Comparison of ENCODE assay signal across 16 cellular contexts in genomic region chr16:50702725-50703124, GRCh38. TPM values are rescaled to one million over a fixed set of nuclear protein-coding genes. Genes with fewer than 3 reads are reported as not detected.
A peak's percentile ranks its signal among the peaks of the same experiment; 100 is the strongest.
DNase-seq lines count a peak whose midpoint lies in the region; ATAC-seq and TF ChIP-seq lines count a peak whose summit lies in the region.
"Had no signal": no experiment of that assay in that cellular context is flagged by ENCODE, and none has a peak within 500 bp of the region (broad histone marks: within the 10 kb centered on the region; RNA-seq: fewer than 3 reads in every experiment).

No MANE protein-coding gene starts in this region.

- no peaks in the 10 kb centered on the region for H3K27me3 Mint-ChIP-seq in stimulated activated naive CD8-positive, alpha-beta T cell treated with anti-CD3 and anti-CD28 coated beads, Interleukin-15, Interleukin-2, amounts not matched to agents 100 ng/mL and 50 ng/mL, for 24 hours
- no peaks in the 10 kb centered on the region for H3K27me3 Mint-ChIP-seq in stimulated activated naive CD8-positive, alpha-beta T cell treated with anti-CD3 and anti-CD28 coated beads, Interleukin-15, amount 100 ng/mL, for 72 hours
- H3K27me3 Mint-ChIP-seq: dendritic cell treated with granulocyte-macrophage colony-stimulating factor and Interleukin-4, amounts not matched to agents 40 ng/mL and 50 ng/mL, for 4 days had no signal

- H3K27ac Mint-ChIP-seq in stimulated activated naive CD8-positive, alpha-beta T cell treated with anti-CD3 and anti-CD28 coated beads, Interleukin-15, Interleukin-2, amounts not matched to agents 100 ng/mL and 50 ng/mL, for 24 hours, result peak overlapping the region; percentile 38
- no peak overlapping the region for H3K27ac Mint-ChIP-seq in stimulated activated naive CD8-positive, alpha-beta T cell treated with anti-CD3 and anti-CD28 coated beads, Interleukin-15, amount 100 ng/mL, for 72 hours
- H3K27ac Mint-ChIP-seq: dendritic cell treated with granulocyte-macrophage colony-stimulating factor and Interleukin-4, amounts not matched to agents 40 ng/mL and 50 ng/mL, for 4 days had no signal

- H3K4me3 ChIP-seq in SJCRH30, result no peak overlapping the region
- H3K4me3 ChIP-seq in kidney epithelial cell (ENCODE audit: low read depth, low read length), result no peak overlapping the region
- H3K4me3 ChIP-seq in vagina, result no peak overlapping the region
- H3K4me3 ChIP-seq: MG63, thyroid gland had no signal

- H3K27ac ChIP-seq in SJCRH30 (peak overlapping the region; percentile 29), vagina (peak overlapping the region; percentile 9)
- H3K27ac ChIP-seq: thyroid gland had no signal

- no peak for DNase-seq in stimulated activated naive CD8-positive, alpha-beta T cell treated with anti-CD3 and anti-CD28 coated beads, Interleukin-15, amount 100 ng/mL, for 72 hours
- DNase-seq in SJCRH30, result peak; percentile 54 to 75
- peak; percentile 69 for DNase-seq in kidney epithelial cell (ENCODE audit: low read depth)
- no peak for DNase-seq in vagina (ENCODE audit: extremely low spot score in 2 of 2)
- no peak for DNase-seq in ecto neural progenitor cell (ENCODE audit: low spot score)
- no peak for DNase-seq in KG1 (lab: John Stamatoyannopoulos, UW)
- DNase-seq: amniotic stem cell; mesenchymal stem cell; MG63; PC-3; stimulated activated CD4-positive, alpha-beta T cell treated with anti-CD3 and anti-CD28 coated beads, Interleukin-15, amount 100 ng/mL, for 24 hours; thyroid gland had no signal

- TF ChIP-seq POLR2A in vagina (IDR thresholded peaks at IDR 0.05), result no peak

- peaks cover 72% of the 10 kb centered on the region for H3K4me1 Mint-ChIP-seq in stimulated activated naive CD8-positive, alpha-beta T cell treated with anti-CD3 and anti-CD28 coated beads, Interleukin-15, Interleukin-2, amounts not matched to agents 100 ng/mL and 50 ng/mL, for 24 hours (ENCODE audit: low read depth)
- peaks cover 38% of the 10 kb centered on the region for H3K4me1 Mint-ChIP-seq in stimulated activated naive CD8-positive, alpha-beta T cell treated with anti-CD3 and anti-CD28 coated beads, Interleukin-15, amount 100 ng/mL, for 72 hours

- H3K36me3 ChIP-seq in SJCRH30, result no peaks in the 10 kb centered on the region
- H3K36me3 ChIP-seq in kidney epithelial cell (ENCODE audit: control insufficient read depth, insufficient read depth, low read length), result no peaks in the 10 kb centered on the region
- H3K36me3 ChIP-seq in vagina, result no peaks in the 10 kb centered on the region
- H3K36me3 ChIP-seq: MG63, thyroid gland had no signal

- intact Hi-C loops in vagina (cut with DNase I), result no loop called here

- ATAC-seq in stimulated activated naive CD8-positive, alpha-beta T cell treated with anti-CD3 and anti-CD28 coated beads, Interleukin-15, amount 100 ng/mL, for 72 hours, result no peak
- no peak for ATAC-seq in GM21786 (IDR thresholded peaks at IDR 0.05; ENCODE audit: unreplicated experiment)
- ATAC-seq: HCT116, PC-3 had no signal

- H3K36me3 Mint-ChIP-seq in stimulated activated naive CD8-positive, alpha-beta T cell treated with anti-CD3 and anti-CD28 coated beads, Interleukin-15, Interleukin-2, amounts not matched to agents 100 ng/mL and 50 ng/mL, for 24 hours (ENCODE audit: low read depth), result peaks cover 30% of the 10 kb centered on the region

- no peak overlapping the region for H3K4me3 Mint-ChIP-seq in stimulated activated naive CD8-positive, alpha-beta T cell treated with anti-CD3 and anti-CD28 coated beads, Interleukin-15, Interleukin-2, amounts not matched to agents 100 ng/mL and 50 ng/mL, for 24 hours
- H3K4me3 Mint-ChIP-seq in stimulated activated naive CD8-positive, alpha-beta T cell treated with anti-CD3 and anti-CD28 coated beads, Interleukin-15, amount 100 ng/mL, for 72 hours, result no peak overlapping the region
- H3K4me3 Mint-ChIP-seq: dendritic cell treated with granulocyte-macrophage colony-stimulating factor and Interleukin-4, amounts not matched to agents 40 ng/mL and 50 ng/mL, for 4 days had no signal

- H3K9me3 ChIP-seq in SJCRH30 (replicated peaks) (no peaks in the 10 kb centered on the region; the same call in 1 of the 2 replicates), vagina (peaks cover 3% of the 10 kb centered on the region)
- H3K9me3 ChIP-seq: MG63, thyroid gland had no signal

- H3K27me3 ChIP-seq in SJCRH30 (no peaks in the 10 kb centered on the region), kidney epithelial cell (ENCODE audit: control insufficient read depth, insufficient read depth, low read length) (peaks cover 2% of the 10 kb centered on the region), vagina (no peaks in the 10 kb centered on the region)
- H3K27me3 ChIP-seq: MG63, thyroid gland had no signal

- H3K4me1 ChIP-seq in SJCRH30, result peaks cover 7% of the 10 kb centered on the region; the same call in 1 of the 2 replicates
- peaks cover 19% of the 10 kb centered on the region for H3K4me1 ChIP-seq in vagina

- H3K9me3 Mint-ChIP-seq in stimulated activated naive CD8-positive, alpha-beta T cell treated with anti-CD3 and anti-CD28 coated beads, Interleukin-15, Interleukin-2, amounts not matched to agents 100 ng/mL and 50 ng/mL, for 24 hours, result peaks cover 21% of the 10 kb centered on the region
- peaks cover 14 to 31% of the 10 kb centered on the region in 2 donors for H3K9me3 Mint-ChIP-seq in stimulated activated naive CD8-positive, alpha-beta T cell treated with anti-CD3 and anti-CD28 coated beads, Interleukin-15, amount 100 ng/mL, for 72 hours

- no peak for TF ChIP-seq CTCF in kidney epithelial cell (IDR thresholded peaks at IDR 0.05; ENCODE audit: insufficient read depth, low read length, poor library complexity, severe bottlenecking)
- no peak for TF ChIP-seq CTCF in vagina (IDR thresholded peaks at IDR 0.05)

RNA-seq across cellular contexts. Expression of gene NOD2, which starts 9.3 kb away (rescaled TPM):
- not detected in 2 replicates for total RNA-seq in SJCRH30 (2014; rRNA removed; shearing (Covaris generic))
- 0.07 and 0.46 TPM in 2 replicates for total RNA-seq in kidney epithelial cell
- total RNA-seq in vagina, result 43.5 TPM

RNA-seq across cellular contexts. Expression of gene SNX20, which starts 21.6 kb away (rescaled TPM):
- not detected in 2 replicates for total RNA-seq in SJCRH30 (2014; rRNA removed; shearing (Covaris generic))
- not detected in 2 replicates for total RNA-seq in kidney epithelial cell
- 2.2 TPM for total RNA-seq in vagina
- total RNA-seq: PC-3 had no signal

RNA-seq across cellular contexts. Expression of gene CYLD, which starts 39.2 kb away (rescaled TPM):
- total RNA-seq in SJCRH30 (2014; rRNA removed; shearing (Covaris generic)), result 13.9 and 14.0 TPM in 2 replicates
- total RNA-seq in kidney epithelial cell, result 21.5 and 24.4 TPM in 2 replicates
- 33.9 TPM for total RNA-seq in vagina

Comparison
In these comparisons a context has a peak if more than half of its experiments do, and no peak if none do; other contexts are left out.
1. DNase-seq: peak in SJCRH30 (2 of 2) and kidney epithelial cell (single experiment); none in stimulated activated naive CD8-positive, alpha-beta T cell treated with anti-CD3 and anti-CD28 coated beads, Interleukin-15, amount 100 ng/mL, for 72 hours (0 of 2), vagina (0 of 2), ecto neural progenitor cell (single experiment) and KG1 (single experiment).
2. RNA of gene NOD2, which starts 9.3 kb away (total RNA-seq): 43.5 TPM in vagina (single experiment); 0.07 to 0.46 TPM in kidney epithelial cell and not detected in SJCRH30; every median in the first group is over 10 times any median in the second.